8 cellular contexts compared by ENCODE assay signal in the genomic region with DNA sequence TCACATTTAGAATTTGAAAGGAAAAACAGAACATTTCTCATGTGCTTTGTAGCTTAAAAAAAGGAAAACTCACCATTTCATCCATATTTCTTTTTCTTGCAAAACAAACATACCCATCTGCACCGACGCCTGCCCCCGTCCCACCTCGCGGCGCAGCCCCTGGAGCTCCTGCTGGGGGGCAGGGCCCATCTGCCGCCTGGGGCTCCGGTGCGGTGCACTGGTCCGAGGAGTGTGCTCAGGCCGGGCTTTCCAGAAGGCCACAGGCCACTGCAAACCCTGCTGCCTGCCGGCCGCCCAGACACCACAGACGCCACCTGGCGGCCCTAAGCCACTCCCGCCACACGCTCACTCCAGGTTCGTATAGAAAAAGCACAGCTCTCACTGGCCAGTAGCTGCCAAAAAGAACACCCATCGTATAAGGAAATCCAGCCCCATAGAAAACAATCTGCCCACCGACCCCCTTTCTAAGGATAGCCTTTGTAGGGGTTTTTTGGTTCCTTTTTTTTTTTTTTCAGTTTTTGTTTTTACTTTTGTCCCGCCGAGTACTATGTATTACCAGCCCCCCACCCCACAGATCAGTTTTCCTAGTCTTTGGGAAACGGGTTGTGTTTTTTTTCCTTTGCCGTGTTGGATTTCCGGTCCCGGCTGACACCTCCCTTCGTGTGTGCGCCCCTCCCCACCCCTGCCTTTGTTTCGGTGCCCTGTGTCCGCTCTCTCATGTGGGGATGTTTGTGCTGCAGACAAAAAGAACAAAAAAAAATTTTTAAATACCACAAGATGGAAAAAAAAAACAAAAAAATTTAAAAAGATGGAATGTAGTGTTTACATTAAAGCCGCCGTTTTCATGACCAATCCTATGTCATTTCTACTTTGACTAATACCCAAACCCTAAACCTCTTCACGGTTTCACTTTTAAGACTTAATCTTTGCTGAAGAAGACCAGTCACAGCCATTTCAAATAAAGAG.
A peak's percentile ranks its signal among the peaks of the same experiment; 100 is the strongest.
DNase-seq lines count a peak whose midpoint lies in the region; ATAC-seq and TF ChIP-seq lines count a peak whose summit lies in the region.

No MANE protein-coding gene starts in this region.

- ATAC-seq in GM19328 (IDR thresholded peaks at IDR 0.05; ENCODE audit: unreplicated experiment) = peak; percentile 83
- peak; percentile 88 for ATAC-seq in HG03457 (IDR thresholded peaks at IDR 0.05; ENCODE audit: unreplicated experiment)

- H3K27ac ChIP-seq in Peyer's patch (peak overlapping the region in 3 of 4 donors; percentile 5 to 34 (median 30)), stomach (peak overlapping the region; percentile 46 to 81 (median 70))

- peaks cover 0 to 8% (median 0%) of the 10 kb centered on the region in 3 donors for H3K36me3 ChIP-seq in Peyer's patch
- peaks cover 0 to 11% (median 7%) of the 10 kb centered on the region in 4 donors for H3K36me3 ChIP-seq in stomach

- no peaks in the 10 kb centered on the region for H3K9me3 Mint-ChIP-seq in nephron

- 0 to 1% (median 1%) methylated on average over 33 of the region's 33 CpGs for WGBS in stomach, 5 donors

- H3K9me3 ChIP-seq in Peyer's patch = no peaks in the 10 kb centered on the region
- H3K9me3 ChIP-seq in stomach = no peaks in the 10 kb centered on the region

- DNase-seq in C1 segment of cervical spinal cord (lab: John Stamatoyannopoulos, UW) = peak in 11 of 14 donors; percentile 26 to 73 (median 60)
- DNase-seq in Peyer's patch = peak; percentile 65 to 91 (median 81)
- DNase-seq in activated effector memory CD4-positive, alpha-beta T cell treated with anti-CD3 and anti-CD28 coated beads, Interleukin-2, amount 50 U/mL, for 16 hours = peak; percentile 85
- peak; percentile 85 for DNase-seq in fibroblast of villous mesenchyme (ENCODE audit: low read depth)
- peak; percentile 82 for DNase-seq in stomach

- H3K4me3 ChIP-seq in Peyer's patch (peak overlapping the region; percentile 18 to 46 (median 38)), fibroblast of villous mesenchyme (ENCODE audit: low read depth, low read length) (peak overlapping the region; percentile 59), stomach (peak overlapping the region; percentile 41 to 51 (median 49))

- TF ChIP-seq POLR2A in Peyer's patch (IDR thresholded peaks at IDR 0.05) (no peak), stomach (IDR thresholded peaks at IDR 0.05) (no peak)

- H3K4me1 ChIP-seq in Peyer's patch = peaks cover 0 to 7% (median 1%) of the 10 kb centered on the region in 4 donors
- H3K4me1 ChIP-seq in stomach = peaks cover 10 to 27% (median 17%) of the 10 kb centered on the region in 4 donors

- H3K4me1 Mint-ChIP-seq in nephron = peaks cover 37% of the 10 kb centered on the region

- H3K36me3 Mint-ChIP-seq in nephron (ENCODE audit: low read depth) = peaks cover 8% of the 10 kb centered on the region

- peak overlapping the region; percentile 89 to 98 (median 97) for H3K27ac Mint-ChIP-seq in nephron

- no peak for TF ChIP-seq EP300 in stomach (IDR thresholded peaks at IDR 0.05)

- H3K27me3 ChIP-seq in Peyer's patch (no peaks in the 10 kb centered on the region), stomach (no peaks in the 10 kb centered on the region)

- H3K27me3 Mint-ChIP-seq in nephron (ENCODE audit: low read depth) = no peaks in the 10 kb centered on the region

- TF ChIP-seq CTCF in Peyer's patch (IDR thresholded peaks at IDR 0.05) (peak; percentile 43 to 82 (median 72)), fibroblast of villous mesenchyme (IDR thresholded peaks at IDR 0.05; ENCODE audit: insufficient read depth, low read depth, low read length) (peak; percentile 85), nephron (IDR thresholded peaks at IDR 0.05; ENCODE audit: unreplicated experiment in 3 of 3) (peak; percentile 87 to 88 (median 88)), stomach (IDR thresholded peaks at IDR 0.05) (peak in 5 of 7 experiments; percentile 77 to 82 (median 80))

- H3K4me3 Mint-ChIP-seq in nephron = peak overlapping the region; percentile 77 to 89 (median 83)

- intact Hi-C loops in stomach (cut with DNase I; ENCODE audit: low total_unique reads) = no loop called here

Comparison
In these comparisons a context has a peak if more than half of its experiments do, and no peak if none do; other contexts are left out.
1. Peak in every context shown above with its lines: DNase-seq, ATAC-seq, H3K4me3 ChIP-seq and H3K27ac ChIP-seq.